Comparison of ENCODE assay signal across 17 cellular contexts in genomic region chr5:172792693-172793570, GRCh38. TPM values are rescaled to one million over a fixed set of nuclear protein-coding genes. Genes with fewer than 3 reads are reported as not detected.
DNase-seq lines count a peak whose midpoint lies in the region; ATAC-seq and TF ChIP-seq lines count a peak whose summit lies in the region.
"Had no signal": no experiment of that assay in that cellular context is flagged by ENCODE, and none has a peak within 500 bp of the region (broad histone marks: within the 10 kb centered on the region; RNA-seq: fewer than 3 reads in every experiment).

No MANE protein-coding gene starts in this region.

- 83 to 84% methylated on average over 9 to 12 of the region's 13 CpGs for WGBS in esophagus squamous epithelium, 2 donors

- H3K4me2 ChIP-seq in PC-3 (ENCODE audit: low read length) = no peak overlapping the region

- H3K9me3 ChIP-seq in PC-3 (ENCODE audit: low read length) (no peaks in the 10 kb centered on the region), esophagus squamous epithelium (no peaks in the 10 kb centered on the region)
- H3K9me3 ChIP-seq: right lobe of liver had no signal

- H4K20me1 ChIP-seq in PC-3 (ENCODE audit: low read length) = no peaks in the 10 kb centered on the region

- H3K36me3 ChIP-seq in PC-3 (ENCODE audit: low read depth, low read length) = no peaks in the 10 kb centered on the region
- H3K36me3 ChIP-seq in esophagus squamous epithelium = no peaks in the 10 kb centered on the region
- H3K36me3 ChIP-seq: cardiac muscle cell, right lobe of liver had no signal

- in situ Hi-C loops in ACHN (cut with HindIII; ENCODE audit: low pct_ligation_motif_present, low pct_unique_long_range_greater_than_20kb, low sequenced_read_pairs) = no loop called here

- ATAC-seq in PC-3 = no peak
- ATAC-seq in sciatic nerve = no peak
- ATAC-seq in GM18511 (IDR thresholded peaks at IDR 0.05; ENCODE audit: unreplicated experiment) = no peak
- ATAC-seq in HG02623 (IDR thresholded peaks at IDR 0.05; ENCODE audit: unreplicated experiment) = no peak
- ATAC-seq in HG02840 (IDR thresholded peaks at IDR 0.05; ENCODE audit: low FRiP score, unreplicated experiment) = no peak
- ATAC-seq: natural killer cell treated with Interleukin-12 subunit alpha and Interleukin-12 subunit beta and Interleukin-15 and Interleukin-18, amount 100 ng/mL, for 72 hours had no signal

- no peaks in the 10 kb centered on the region for H3K9me2 ChIP-seq in PC-3 (replicated peaks; ENCODE audit: low read length)

- H3K79me2 ChIP-seq in PC-3 (ENCODE audit: low read length) = no peaks in the 10 kb centered on the region

- POLR2A ChIA-PET in PC-3 (lab: Charles Lee; ENCODE audit: unreplicated experiment) = no interaction called here

- intact Hi-C loops in PC-3 (cut with micrococcal nuclease) = no loop called here
- intact Hi-C loops in esophagus squamous epithelium (cut with DNase I) = no loop called here
- intact Hi-C loops in sciatic nerve (cut with DNase I) = no loop called here

- no peak for TF ChIP-seq POLR2A in esophagus squamous epithelium (IDR thresholded peaks at IDR 0.05)

- CTCF ChIA-PET in PC-3 (lab: Charles Lee) = no interaction called here

- no peak overlapping the region for H2AFZ ChIP-seq in PC-3 (ENCODE audit: low read length)

- H3K27me3 ChIP-seq in PC-3 (ENCODE audit: low read length) (no peaks in the 10 kb centered on the region), esophagus squamous epithelium (no peaks in the 10 kb centered on the region)
- H3K27me3 ChIP-seq: cardiac muscle cell, right lobe of liver had no signal

- H3K4me3 ChIP-seq in PC-3 (ENCODE audit: low read length) (no peak overlapping the region), esophagus squamous epithelium (no peak overlapping the region)
- H3K4me3 ChIP-seq: cardiac muscle cell, right lobe of liver, SK-N-MC had no signal

- no peak for TF ChIP-seq CTCF in PC-3 (conservative IDR thresholded peaks at IDR 0.05; ENCODE audit: low read depth, low read length)
- TF ChIP-seq CTCF in esophagus squamous epithelium (IDR thresholded peaks at IDR 0.05) = no peak

- no TSS peak for BruUV-seq in PC-3 (replicated peaks; lab: Mats Ljungman, UMichigan)

- H3K4me1 ChIP-seq in PC-3 (ENCODE audit: insufficient read depth, low read length) = peaks cover 31% of the 10 kb centered on the region
- peaks cover 20 to 58% (median 52%) of the 10 kb centered on the region in 3 donors for H3K4me1 ChIP-seq in esophagus squamous epithelium

- DNase-seq in ACHN = peak; percentile 18
- no peak for DNase-seq in PC-3
- no peak for DNase-seq in esophagus squamous epithelium (lab: John Stamatoyannopoulos, UW)
- DNase-seq in sciatic nerve (ENCODE audit: low spot score) = peak; percentile 15
- no peak for DNase-seq in DMS53 (lab: John Stamatoyannopoulos, UW)
- DNase-seq: activated naive CD4-positive, alpha-beta T cell treated with anti-CD3 and anti-CD28 coated beads, Interleukin-2, amount 10 ng/mL, durations not matched to agents 7 days and 5 days; HCEC 1CT; hypothalamus; Kasumi-1; NK-92 treated with Interleukin-12 subunit alpha and Interleukin-12 subunit beta, amount 100 ng/mL, for 24 hours had no signal

- H3K27ac ChIP-seq in PC-3 (ENCODE audit: low read length) = peak overlapping the region; percentile 84
- H3K27ac ChIP-seq in esophagus squamous epithelium = peak overlapping the region in 3 of 4 donors; percentile 82 to 93 (median 82)
- H3K27ac ChIP-seq: cardiac muscle cell, SK-N-MC had no signal

- no peaks in the 10 kb centered on the region for H3F3A ChIP-seq in PC-3 (ENCODE audit: low read length, unreplicated experiment)

- H3K9ac ChIP-seq in PC-3 (ENCODE audit: low read length) = peak overlapping the region; percentile 56; the same call in 1 of the 2 replicates

RNA-seq across cellular contexts. Expression of gene DUSP1, which starts 21.9 kb away (rescaled TPM):
- total RNA-seq in PC-3 (2014; rRNA removed) (522 and 586 TPM in 2 replicates), esophagus squamous epithelium (100 to 1,000 TPM; 222 to 415 (median 252) TPM), sciatic nerve (296 TPM)

RNA-seq across cellular contexts. Expression of gene ERGIC1, which starts 41.1 kb away (rescaled TPM):
- total RNA-seq in PC-3 (2014; rRNA removed) = 124 and 148 TPM in 2 replicates
- 10 to 100 TPM; 50.9 to 83.0 (median 65.5) TPM for total RNA-seq in esophagus squamous epithelium
- 87.3 TPM for total RNA-seq in sciatic nerve

Comparison
In these comparisons a context has a peak if more than half of its experiments do, and no peak if none do; other contexts are left out.
1. DNase-seq: peak in ACHN (single experiment) and sciatic nerve (single experiment); none in PC-3 (single experiment), esophagus squamous epithelium (single experiment) and DMS53 (single experiment).